Comparison of ENCODE assay signal across 1 cellular context in the genomic region with DNA sequence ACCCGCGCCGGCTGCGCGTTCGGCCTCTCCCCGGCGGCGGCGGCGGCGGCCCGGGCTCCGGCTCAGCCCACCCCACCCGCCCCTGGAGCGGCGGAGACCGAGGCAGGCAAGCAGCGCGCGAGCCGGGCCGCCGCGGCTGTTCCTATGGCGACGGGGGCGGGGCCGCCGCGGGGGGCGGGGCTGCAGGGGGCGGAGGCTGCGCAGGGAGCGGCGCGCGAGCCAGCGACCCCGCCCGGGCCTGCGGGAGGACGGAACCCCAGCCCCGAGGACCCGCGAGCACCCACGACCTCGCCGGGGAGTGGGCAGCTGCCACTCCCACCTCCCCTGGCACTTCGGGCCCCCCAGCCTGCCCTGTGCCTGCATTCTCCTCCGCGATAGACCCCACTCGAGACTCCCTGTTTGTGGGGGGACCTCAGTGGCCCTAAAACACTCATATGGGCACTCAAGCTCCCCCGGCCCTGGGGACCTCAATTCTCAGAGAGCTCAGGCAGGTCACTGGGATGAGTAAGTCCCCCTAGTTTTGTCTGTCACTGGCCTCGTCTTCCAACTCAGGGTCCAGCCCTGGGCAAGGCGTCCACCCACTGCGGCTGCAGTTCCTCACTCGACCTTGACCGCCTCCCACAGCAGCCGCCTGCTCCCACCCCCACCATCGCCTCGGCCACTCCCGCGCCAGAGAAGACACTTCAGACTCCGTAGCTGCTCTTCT.
A peak's percentile ranks its signal among the peaks of the same experiment; 100 is the strongest.
TF ChIP-seq lines count a peak whose summit lies in the region.

A gene (minus strand): TSS at position 115 of the 706 bp plus-strand sequence. CDS start 597 bp downstream, outside the sequence.

TF ChIP-seq in K562, 482 proteins besides CTCF, POLR2A, EP300 and RAD21 (continued from another document and continues in another):
- TF ChIP-seq, protein P1, sequence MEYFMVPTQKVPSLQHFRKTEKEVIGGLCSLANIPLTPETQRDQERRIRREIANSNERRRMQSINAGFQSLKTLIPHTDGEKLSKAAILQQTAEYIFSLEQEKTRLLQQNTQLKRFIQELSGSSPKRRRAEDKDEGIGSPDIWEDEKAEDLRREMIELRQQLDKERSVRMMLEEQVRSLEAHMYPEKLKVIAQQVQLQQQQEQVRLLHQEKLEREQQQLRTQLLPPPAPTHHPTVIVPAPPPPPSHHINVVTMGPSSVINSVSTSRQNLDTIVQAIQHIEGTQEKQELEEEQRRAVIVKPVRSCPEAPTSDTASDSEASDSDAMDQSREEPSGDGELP (CRISPR knock-in tag; IDR thresholded peaks at IDR 0.05; ENCODE audit: borderline replicate concordance): 0 out of 2 replicates have a peak, but pooled peaks have one; percentile 5
- TF ChIP-seq TAF15 (IDR thresholded peaks at IDR 0.05; ENCODE audit: low read depth, low read length) (no peak), MAFF (IDR thresholded peaks at IDR 0.05; ENCODE audit: low read length) (no peak), XRCC4 (IDR thresholded peaks at IDR 0.05; ENCODE audit: extremely low read depth, insufficient read depth, insufficient read length) (no peak), ZNF133 (CRISPR knock-in tag; IDR thresholded peaks at IDR 0.05) (no peak), HNRNPLL (IDR thresholded peaks at IDR 0.05; ENCODE audit: low read depth, low read length, poor library complexity, severe bottlenecking) (no peak), XRCC3 (IDR thresholded peaks at IDR 0.05) (no peak), NCOA1 (IDR thresholded peaks at IDR 0.05; ENCODE audit: low read depth) (no peak), RBM34 (IDR thresholded peaks at IDR 0.05; ENCODE audit: borderline replicate concordance, insufficient read depth, low read length) (no peak), ZFPM2 (CRISPR knock-in tag; IDR thresholded peaks at IDR 0.05) (0 out of 2 replicates have a peak, but pooled peaks have one; percentile 28), KAT8 (IDR thresholded peaks at IDR 0.05; ENCODE audit: low read depth) (no peak), TAL1 (IDR thresholded peaks at IDR 0.05) (no peak), HDAC1 (IDR thresholded peaks at IDR 0.05) (peak in 1 of 2 experiments; percentile 61; a peak in 1 of 4 replicates), FOXJ3 (CRISPR knock-in tag; IDR thresholded peaks at IDR 0.05) (no peak), CC2D1A (IDR thresholded peaks at IDR 0.05) (no peak), CCAR2 (IDR thresholded peaks at IDR 0.05; ENCODE audit: low read depth, low read length) (no peak), ZNF644 (tag; IDR thresholded peaks at IDR 0.05; ENCODE audit: low read depth) (no peak), SP2 (IDR thresholded peaks at IDR 0.05; ENCODE audit: extremely low read depth, low read depth, low read length, poor library complexity, severe bottlenecking) (no peak)
- TF ChIP-seq, protein P2, sequence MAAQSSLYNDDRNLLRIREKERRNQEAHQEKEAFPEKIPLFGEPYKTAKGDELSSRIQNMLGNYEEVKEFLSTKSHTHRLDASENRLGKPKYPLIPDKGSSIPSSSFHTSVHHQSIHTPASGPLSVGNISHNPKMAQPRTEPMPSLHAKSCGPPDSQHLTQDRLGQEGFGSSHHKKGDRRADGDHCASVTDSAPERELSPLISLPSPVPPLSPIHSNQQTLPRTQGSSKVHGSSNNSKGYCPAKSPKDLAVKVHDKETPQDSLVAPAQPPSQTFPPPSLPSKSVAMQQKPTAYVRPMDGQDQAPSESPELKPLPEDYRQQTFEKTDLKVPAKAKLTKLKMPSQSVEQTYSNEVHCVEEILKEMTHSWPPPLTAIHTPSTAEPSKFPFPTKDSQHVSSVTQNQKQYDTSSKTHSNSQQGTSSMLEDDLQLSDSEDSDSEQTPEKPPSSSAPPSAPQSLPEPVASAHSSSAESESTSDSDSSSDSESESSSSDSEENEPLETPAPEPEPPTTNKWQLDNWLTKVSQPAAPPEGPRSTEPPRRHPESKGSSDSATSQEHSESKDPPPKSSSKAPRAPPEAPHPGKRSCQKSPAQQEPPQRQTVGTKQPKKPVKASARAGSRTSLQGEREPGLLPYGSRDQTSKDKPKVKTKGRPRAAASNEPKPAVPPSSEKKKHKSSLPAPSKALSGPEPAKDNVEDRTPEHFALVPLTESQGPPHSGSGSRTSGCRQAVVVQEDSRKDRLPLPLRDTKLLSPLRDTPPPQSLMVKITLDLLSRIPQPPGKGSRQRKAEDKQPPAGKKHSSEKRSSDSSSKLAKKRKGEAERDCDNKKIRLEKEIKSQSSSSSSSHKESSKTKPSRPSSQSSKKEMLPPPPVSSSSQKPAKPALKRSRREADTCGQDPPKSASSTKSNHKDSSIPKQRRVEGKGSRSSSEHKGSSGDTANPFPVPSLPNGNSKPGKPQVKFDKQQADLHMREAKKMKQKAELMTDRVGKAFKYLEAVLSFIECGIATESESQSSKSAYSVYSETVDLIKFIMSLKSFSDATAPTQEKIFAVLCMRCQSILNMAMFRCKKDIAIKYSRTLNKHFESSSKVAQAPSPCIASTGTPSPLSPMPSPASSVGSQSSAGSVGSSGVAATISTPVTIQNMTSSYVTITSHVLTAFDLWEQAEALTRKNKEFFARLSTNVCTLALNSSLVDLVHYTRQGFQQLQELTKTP (IDR thresholded peaks at IDR 0.05; ENCODE audit: low read depth in 1 of 2, partially characterized antibody in 2 of 2): no peak
- TF ChIP-seq, protein P3, sequence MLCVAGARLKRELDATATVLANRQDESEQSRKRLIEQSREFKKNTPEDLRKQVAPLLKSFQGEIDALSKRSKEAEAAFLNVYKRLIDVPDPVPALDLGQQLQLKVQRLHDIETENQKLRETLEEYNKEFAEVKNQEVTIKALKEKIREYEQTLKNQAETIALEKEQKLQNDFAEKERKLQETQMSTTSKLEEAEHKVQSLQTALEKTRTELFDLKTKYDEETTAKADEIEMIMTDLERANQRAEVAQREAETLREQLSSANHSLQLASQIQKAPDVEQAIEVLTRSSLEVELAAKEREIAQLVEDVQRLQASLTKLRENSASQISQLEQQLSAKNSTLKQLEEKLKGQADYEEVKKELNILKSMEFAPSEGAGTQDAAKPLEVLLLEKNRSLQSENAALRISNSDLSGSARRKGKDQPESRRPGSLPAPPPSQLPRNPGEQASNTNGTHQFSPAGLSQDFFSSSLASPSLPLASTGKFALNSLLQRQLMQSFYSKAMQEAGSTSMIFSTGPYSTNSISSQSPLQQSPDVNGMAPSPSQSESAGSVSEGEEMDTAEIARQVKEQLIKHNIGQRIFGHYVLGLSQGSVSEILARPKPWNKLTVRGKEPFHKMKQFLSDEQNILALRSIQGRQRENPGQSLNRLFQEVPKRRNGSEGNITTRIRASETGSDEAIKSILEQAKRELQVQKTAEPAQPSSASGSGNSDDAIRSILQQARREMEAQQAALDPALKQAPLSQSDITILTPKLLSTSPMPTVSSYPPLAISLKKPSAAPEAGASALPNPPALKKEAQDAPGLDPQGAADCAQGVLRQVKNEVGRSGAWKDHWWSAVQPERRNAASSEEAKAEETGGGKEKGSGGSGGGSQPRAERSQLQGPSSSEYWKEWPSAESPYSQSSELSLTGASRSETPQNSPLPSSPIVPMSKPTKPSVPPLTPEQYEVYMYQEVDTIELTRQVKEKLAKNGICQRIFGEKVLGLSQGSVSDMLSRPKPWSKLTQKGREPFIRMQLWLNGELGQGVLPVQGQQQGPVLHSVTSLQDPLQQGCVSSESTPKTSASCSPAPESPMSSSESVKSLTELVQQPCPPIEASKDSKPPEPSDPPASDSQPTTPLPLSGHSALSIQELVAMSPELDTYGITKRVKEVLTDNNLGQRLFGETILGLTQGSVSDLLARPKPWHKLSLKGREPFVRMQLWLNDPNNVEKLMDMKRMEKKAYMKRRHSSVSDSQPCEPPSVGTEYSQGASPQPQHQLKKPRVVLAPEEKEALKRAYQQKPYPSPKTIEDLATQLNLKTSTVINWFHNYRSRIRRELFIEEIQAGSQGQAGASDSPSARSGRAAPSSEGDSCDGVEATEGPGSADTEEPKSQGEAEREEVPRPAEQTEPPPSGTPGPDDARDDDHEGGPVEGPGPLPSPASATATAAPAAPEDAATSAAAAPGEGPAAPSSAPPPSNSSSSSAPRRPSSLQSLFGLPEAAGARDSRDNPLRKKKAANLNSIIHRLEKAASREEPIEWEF (CRISPR knock-in tag; IDR thresholded peaks at IDR 0.05): no peak
- TF ChIP-seq, protein P4, sequence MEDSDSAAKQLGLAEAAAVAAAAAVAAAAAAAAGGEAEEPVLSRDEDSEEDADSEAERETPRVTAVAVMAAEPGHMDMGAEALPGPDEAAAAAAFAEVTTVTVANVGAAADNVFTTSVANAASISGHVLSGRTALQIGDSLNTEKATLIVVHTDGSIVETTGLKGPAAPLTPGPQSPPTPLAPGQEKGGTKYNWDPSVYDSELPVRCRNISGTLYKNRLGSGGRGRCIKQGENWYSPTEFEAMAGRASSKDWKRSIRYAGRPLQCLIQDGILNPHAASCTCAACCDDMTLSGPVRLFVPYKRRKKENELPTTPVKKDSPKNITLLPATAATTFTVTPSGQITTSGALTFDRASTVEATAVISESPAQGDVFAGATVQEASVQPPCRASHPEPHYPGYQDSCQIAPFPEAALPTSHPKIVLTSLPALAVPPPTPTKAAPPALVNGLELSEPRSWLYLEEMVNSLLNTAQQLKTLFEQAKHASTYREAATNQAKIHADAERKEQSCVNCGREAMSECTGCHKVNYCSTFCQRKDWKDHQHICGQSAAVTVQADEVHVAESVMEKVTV (CRISPR knock-in tag; IDR thresholded peaks at IDR 0.05): 0 out of 2 replicates have a peak, but pooled peaks have one; percentile 8
- TF ChIP-seq, protein P5, sequence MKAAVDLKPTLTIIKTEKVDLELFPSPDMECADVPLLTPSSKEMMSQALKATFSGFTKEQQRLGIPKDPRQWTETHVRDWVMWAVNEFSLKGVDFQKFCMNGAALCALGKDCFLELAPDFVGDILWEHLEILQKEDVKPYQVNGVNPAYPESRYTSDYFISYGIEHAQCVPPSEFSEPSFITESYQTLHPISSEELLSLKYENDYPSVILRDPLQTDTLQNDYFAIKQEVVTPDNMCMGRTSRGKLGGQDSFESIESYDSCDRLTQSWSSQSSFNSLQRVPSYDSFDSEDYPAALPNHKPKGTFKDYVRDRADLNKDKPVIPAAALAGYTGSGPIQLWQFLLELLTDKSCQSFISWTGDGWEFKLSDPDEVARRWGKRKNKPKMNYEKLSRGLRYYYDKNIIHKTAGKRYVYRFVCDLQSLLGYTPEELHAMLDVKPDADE (conservative IDR thresholded peaks at IDR 0.05; ENCODE audit: control insufficient read depth, low read depth, low read length): 0 out of 2 replicates have a peak, but pooled peaks have one; percentile 14
- TF ChIP-seq, protein P6, sequence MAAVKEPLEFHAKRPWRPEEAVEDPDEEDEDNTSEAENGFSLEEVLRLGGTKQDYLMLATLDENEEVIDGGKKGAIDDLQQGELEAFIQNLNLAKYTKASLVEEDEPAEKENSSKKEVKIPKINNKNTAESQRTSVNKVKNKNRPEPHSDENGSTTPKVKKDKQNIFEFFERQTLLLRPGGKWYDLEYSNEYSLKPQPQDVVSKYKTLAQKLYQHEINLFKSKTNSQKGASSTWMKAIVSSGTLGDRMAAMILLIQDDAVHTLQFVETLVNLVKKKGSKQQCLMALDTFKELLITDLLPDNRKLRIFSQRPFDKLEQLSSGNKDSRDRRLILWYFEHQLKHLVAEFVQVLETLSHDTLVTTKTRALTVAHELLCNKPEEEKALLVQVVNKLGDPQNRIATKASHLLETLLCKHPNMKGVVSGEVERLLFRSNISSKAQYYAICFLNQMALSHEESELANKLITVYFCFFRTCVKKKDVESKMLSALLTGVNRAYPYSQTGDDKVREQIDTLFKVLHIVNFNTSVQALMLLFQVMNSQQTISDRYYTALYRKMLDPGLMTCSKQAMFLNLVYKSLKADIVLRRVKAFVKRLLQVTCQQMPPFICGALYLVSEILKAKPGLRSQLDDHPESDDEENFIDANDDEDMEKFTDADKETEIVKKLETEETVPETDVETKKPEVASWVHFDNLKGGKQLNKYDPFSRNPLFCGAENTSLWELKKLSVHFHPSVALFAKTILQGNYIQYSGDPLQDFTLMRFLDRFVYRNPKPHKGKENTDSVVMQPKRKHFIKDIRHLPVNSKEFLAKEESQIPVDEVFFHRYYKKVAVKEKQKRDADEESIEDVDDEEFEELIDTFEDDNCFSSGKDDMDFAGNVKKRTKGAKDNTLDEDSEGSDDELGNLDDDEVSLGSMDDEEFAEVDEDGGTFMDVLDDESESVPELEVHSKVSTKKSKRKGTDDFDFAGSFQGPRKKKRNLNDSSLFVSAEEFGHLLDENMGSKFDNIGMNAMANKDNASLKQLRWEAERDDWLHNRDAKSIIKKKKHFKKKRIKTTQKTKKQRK (IDR thresholded peaks at IDR 0.05; ENCODE audit: borderline replicate concordance, low read depth, low read length): no peak
- TF ChIP-seq, protein P7, sequence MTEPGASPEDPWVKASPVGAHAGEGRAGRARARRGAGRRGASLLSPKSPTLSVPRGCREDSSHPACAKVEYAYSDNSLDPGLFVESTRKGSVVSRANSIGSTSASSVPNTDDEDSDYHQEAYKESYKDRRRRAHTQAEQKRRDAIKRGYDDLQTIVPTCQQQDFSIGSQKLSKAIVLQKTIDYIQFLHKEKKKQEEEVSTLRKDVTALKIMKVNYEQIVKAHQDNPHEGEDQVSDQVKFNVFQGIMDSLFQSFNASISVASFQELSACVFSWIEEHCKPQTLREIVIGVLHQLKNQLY (CRISPR knock-in tag; conservative IDR thresholded peaks at IDR 0.05): no peak
